28 cellular contexts compared by ENCODE assay signal in the genomic region with DNA sequence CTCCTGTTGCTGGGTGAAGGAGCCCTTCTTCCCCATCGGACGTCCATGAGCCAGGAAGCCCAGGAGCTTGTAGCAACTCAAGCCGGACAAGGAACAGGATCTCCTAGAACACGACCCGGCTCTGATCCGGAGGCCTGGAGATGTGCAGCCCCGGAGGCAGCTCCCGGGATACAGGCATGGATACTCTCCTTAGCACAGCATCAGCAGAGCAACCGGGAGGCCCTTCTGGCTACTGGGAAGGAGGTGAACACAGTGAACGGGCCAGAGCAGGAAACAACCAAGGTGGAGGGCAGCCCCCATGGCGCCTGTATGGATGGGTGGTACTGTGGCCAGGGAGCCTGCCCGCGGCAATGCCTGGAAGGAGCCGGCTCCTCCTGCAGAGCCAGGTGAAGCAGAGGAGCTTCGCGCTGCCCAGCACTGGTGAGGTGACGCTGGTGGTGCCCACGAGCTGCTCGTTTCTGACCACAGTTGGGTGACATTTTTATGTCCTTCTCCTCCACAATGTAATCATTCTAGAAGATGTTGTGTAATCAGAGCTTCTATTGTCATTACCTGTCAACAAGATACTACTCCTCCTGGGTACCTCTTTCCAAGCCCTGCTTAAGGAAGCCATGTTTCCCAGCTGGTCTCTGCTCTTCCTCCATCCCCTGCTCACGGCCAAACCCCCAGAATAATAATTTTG.
DNase-seq lines count a peak whose midpoint lies in the region; ATAC-seq, FAIRE-seq and TF ChIP-seq lines count a peak whose summit lies in the region.
"Had no signal": no experiment of that assay in that cellular context is flagged by ENCODE, and none has a peak within 500 bp of the region (broad histone marks: within the 10 kb centered on the region; RNA-seq: fewer than 3 reads in every experiment).

No MANE protein-coding gene starts in this region.

- no peaks in the 10 kb centered on the region for H4K20me1 ChIP-seq in astrocyte (ENCODE audit: insufficient read depth, low read length)

- no peak overlapping the region for H3K9ac ChIP-seq in astrocyte (ENCODE audit: low read length)
- H3K9ac ChIP-seq: neural progenitor cell had no signal

- no peak overlapping the region for H3K27ac Mint-ChIP-seq in activated CD8-positive, alpha-beta T cell treated with anti-CD3 and anti-CD28 coated beads, Interleukin-2, amount 10 ng/mL, durations not matched to agents 7 days and 5 days
- H3K27ac Mint-ChIP-seq in activated CD8-positive, alpha-beta T cell treated with anti-CD3 and anti-CD28 coated beads for 36 hours: no peak overlapping the region
- no peak overlapping the region for H3K27ac Mint-ChIP-seq in astrocyte (ENCODE audit: unreplicated experiment)
- no peak overlapping the region for H3K27ac Mint-ChIP-seq in stimulated activated memory B cell treated with anti-CD40 and anti-IgM and Interleukin-4, amounts not matched to agents 10 μg/mL and 1 μg/mL and 100 μg/mL, for 72 hours
- H3K27ac Mint-ChIP-seq: activated T-helper 17 cell treated with anti-CD3 and anti-CD28 coated beads, Interleukin-2, amount 50 U/mL, for 72 hours; brain; memory B cell; neural progenitor cell had no signal

- 86 to 91% methylated on average over 20 of the region's 20 CpGs for WGBS in lung, 2 donors
- WGBS in upper lobe of left lung, 2 donors: 84 to 92% methylated on average over 10 to 20 of the region's 20 CpGs

- TF ChIP-seq POLR2A in upper lobe of left lung (IDR thresholded peaks at IDR 0.05): no peak

- no peaks in the 10 kb centered on the region for H3K79me2 ChIP-seq in astrocyte (ENCODE audit: insufficient read depth, low read length)

- H3K27me3 ChIP-seq in astrocyte (ENCODE audit: insufficient read depth, low read length) (no peaks in the 10 kb centered on the region), lung (ENCODE audit: control insufficient read depth, insufficient read depth) (no peaks in the 10 kb centered on the region), upper lobe of left lung (no peaks in the 10 kb centered on the region), WERI-Rb-1 (ENCODE audit: insufficient read depth, low read depth, severe bottlenecking) (peaks cover 84% of the 10 kb centered on the region)
- H3K27me3 ChIP-seq: neural progenitor cell, tibial nerve had no signal

- no peak for FAIRE-seq in astrocyte (lab: Jason Lieb, UNC)
- FAIRE-seq: GM12892 had no signal

- no peaks in the 10 kb centered on the region for H3K36me3 ChIP-seq in astrocyte (ENCODE audit: insufficient read depth, low read length)
- no peaks in the 10 kb centered on the region for H3K36me3 ChIP-seq in lung (ENCODE audit: control insufficient read depth in 2 of 2, insufficient read depth in 2 of 2, low read length in 2 of 2)
- H3K36me3 ChIP-seq in upper lobe of left lung: no peaks in the 10 kb centered on the region
- no peaks in the 10 kb centered on the region for H3K36me3 ChIP-seq in WERI-Rb-1
- H3K36me3 ChIP-seq: gastroesophageal sphincter, neural progenitor cell, tibial nerve had no signal

- H3K4me3 ChIP-seq in astrocyte (ENCODE audit: insufficient read depth, low read depth, low read length): no peak overlapping the region
- no peak overlapping the region for H3K4me3 ChIP-seq in lung
- no peak overlapping the region for H3K4me3 ChIP-seq in upper lobe of left lung
- no peak overlapping the region for H3K4me3 ChIP-seq in WERI-Rb-1 (ENCODE audit: low read depth, low read length)
- H3K4me3 ChIP-seq: gastroesophageal sphincter, neural progenitor cell, tibial nerve had no signal

- H3K27ac ChIP-seq in astrocyte (ENCODE audit: low read depth, low read length) (no peak overlapping the region), lung (ENCODE audit: low read depth in 1 of 2, low read length in 1 of 2) (no peak overlapping the region), upper lobe of left lung (no peak overlapping the region), WERI-Rb-1 (no peak overlapping the region)
- H3K27ac ChIP-seq: C4-2B, gastroesophageal sphincter, neural progenitor cell, tibial nerve had no signal

- POLR2A ChIA-PET in activated CD8-positive, alpha-beta T cell treated with anti-CD3 and anti-CD28 coated beads, Interleukin-2, amount 10 ng/mL, durations not matched to agents 7 days and 5 days (lab: Charles Lee): no interaction called here
- POLR2A ChIA-PET in activated CD8-positive, alpha-beta T cell treated with anti-CD3 and anti-CD28 coated beads for 36 hours (lab: Charles Lee): no interaction called here

- H3K9me3 ChIP-seq in astrocyte (ENCODE audit: insufficient read depth, low read depth, low read length): peaks cover 2% of the 10 kb centered on the region
- no peaks in the 10 kb centered on the region for H3K9me3 ChIP-seq in lung (ENCODE audit: control insufficient read depth in 2 of 2, insufficient read depth in 1 of 2, low read length in 1 of 2)
- no peaks in the 10 kb centered on the region for H3K9me3 ChIP-seq in upper lobe of left lung
- no peaks in the 10 kb centered on the region for H3K9me3 ChIP-seq in WERI-Rb-1 (ENCODE audit: severe bottlenecking)
- H3K9me3 ChIP-seq: gastroesophageal sphincter, tibial nerve had no signal

- H3K4me2 ChIP-seq in astrocyte (ENCODE audit: low read length): peak overlapping the region; percentile 17
- H3K4me2 ChIP-seq: neural progenitor cell had no signal

- H3K36me3 Mint-ChIP-seq in activated CD8-positive, alpha-beta T cell treated with anti-CD3 and anti-CD28 coated beads, Interleukin-2, amount 10 ng/mL, durations not matched to agents 7 days and 5 days (ENCODE audit: low read depth): no peaks in the 10 kb centered on the region
- H3K36me3 Mint-ChIP-seq in activated CD8-positive, alpha-beta T cell treated with anti-CD3 and anti-CD28 coated beads for 36 hours (ENCODE audit: low read depth): no peaks in the 10 kb centered on the region
- no peaks in the 10 kb centered on the region for H3K36me3 Mint-ChIP-seq in astrocyte (ENCODE audit: low read depth, unreplicated experiment)
- H3K36me3 Mint-ChIP-seq in stimulated activated memory B cell treated with anti-CD40 and anti-IgM and Interleukin-4, amounts not matched to agents 10 μg/mL and 1 μg/mL and 100 μg/mL, for 72 hours: no peaks in the 10 kb centered on the region
- H3K36me3 Mint-ChIP-seq: brain, memory B cell, neural progenitor cell had no signal

- TF ChIP-seq EP300 in upper lobe of left lung (IDR thresholded peaks at IDR 0.05): no peak

- no peaks in the 10 kb centered on the region for H3K4me1 Mint-ChIP-seq in activated CD8-positive, alpha-beta T cell treated with anti-CD3 and anti-CD28 coated beads, Interleukin-2, amount 10 ng/mL, durations not matched to agents 7 days and 5 days (ENCODE audit: low read depth)
- H3K4me1 Mint-ChIP-seq in activated CD8-positive, alpha-beta T cell treated with anti-CD3 and anti-CD28 coated beads for 36 hours (ENCODE audit: low read depth): no peaks in the 10 kb centered on the region
- no peaks in the 10 kb centered on the region for H3K4me1 Mint-ChIP-seq in astrocyte (ENCODE audit: low read depth, unreplicated experiment)
- H3K4me1 Mint-ChIP-seq in stimulated activated memory B cell treated with anti-CD40 and anti-IgM and Interleukin-4, amounts not matched to agents 10 μg/mL and 1 μg/mL and 100 μg/mL, for 72 hours: no peaks in the 10 kb centered on the region
- H3K4me1 Mint-ChIP-seq: activated T-helper 17 cell treated with anti-CD3 and anti-CD28 coated beads, Interleukin-2, amount 50 U/mL, for 72 hours; brain; memory B cell had no signal

- CTCF ChIA-PET in activated CD8-positive, alpha-beta T cell treated with anti-CD3 and anti-CD28 coated beads, Interleukin-2, amount 10 ng/mL, durations not matched to agents 7 days and 5 days (lab: Charles Lee): no interaction called here
- CTCF ChIA-PET in activated CD8-positive, alpha-beta T cell treated with anti-CD3 and anti-CD28 coated beads for 36 hours (lab: Charles Lee): no interaction called here

- H3K9me3 Mint-ChIP-seq in activated CD8-positive, alpha-beta T cell treated with anti-CD3 and anti-CD28 coated beads, Interleukin-2, amount 10 ng/mL, durations not matched to agents 7 days and 5 days (ENCODE audit: insufficient read depth): no peaks in the 10 kb centered on the region
- H3K9me3 Mint-ChIP-seq in activated CD8-positive, alpha-beta T cell treated with anti-CD3 and anti-CD28 coated beads for 36 hours: no peaks in the 10 kb centered on the region
- H3K9me3 Mint-ChIP-seq in astrocyte (ENCODE audit: unreplicated experiment): peaks cover 4% of the 10 kb centered on the region
- H3K9me3 Mint-ChIP-seq in stimulated activated memory B cell treated with anti-CD40 and anti-IgM and Interleukin-4, amounts not matched to agents 10 μg/mL and 1 μg/mL and 100 μg/mL, for 72 hours: no peaks in the 10 kb centered on the region
- H3K9me3 Mint-ChIP-seq: activated T-helper 17 cell treated with anti-CD3 and anti-CD28 coated beads, Interleukin-2, amount 50 U/mL, for 72 hours; memory B cell; neural progenitor cell had no signal

- no peaks in the 10 kb centered on the region for H3K27me3 Mint-ChIP-seq in activated CD8-positive, alpha-beta T cell treated with anti-CD3 and anti-CD28 coated beads, Interleukin-2, amount 10 ng/mL, durations not matched to agents 7 days and 5 days (ENCODE audit: low read depth)
- no peaks in the 10 kb centered on the region for H3K27me3 Mint-ChIP-seq in activated CD8-positive, alpha-beta T cell treated with anti-CD3 and anti-CD28 coated beads for 36 hours
- H3K27me3 Mint-ChIP-seq in astrocyte (ENCODE audit: low read depth, unreplicated experiment): peaks cover 23% of the 10 kb centered on the region
- H3K27me3 Mint-ChIP-seq in stimulated activated memory B cell treated with anti-CD40 and anti-IgM and Interleukin-4, amounts not matched to agents 10 μg/mL and 1 μg/mL and 100 μg/mL, for 72 hours: peaks cover 17% of the 10 kb centered on the region

- peak; percentile 10 for DNase-seq in activated CD8-positive, alpha-beta T cell treated with anti-CD3 and anti-CD28 coated beads, Interleukin-2, amount 10 ng/mL, durations not matched to agents 7 days and 5 days
- no peak for DNase-seq in activated CD8-positive, alpha-beta T cell treated with anti-CD3 and anti-CD28 coated beads for 36 hours
- DNase-seq in astrocyte (ENCODE audit: low read depth): no peak
- peak; percentile 27 for DNase-seq in lung (ENCODE audit: low spot score)
- peak; percentile 15 to 46 for DNase-seq in upper lobe of left lung
- no peak for DNase-seq in WERI-Rb-1
- DNase-seq in RKO (ENCODE audit: low spot score): no peak
- DNase-seq: 8988T; activated CD4-positive, alpha-beta T cell treated with anti-CD3 and anti-CD28 coated beads for 4 hours; activated naive CD4-positive, alpha-beta T cell treated with anti-CD3 and anti-CD28 coated beads, Interleukin-2, amount 50 U/mL, for 16 hours; COR-L47; H7; hippocampal formation; left cardiac atrium; MV-4-11; NCI-H1436 treated with DMSO at 0.1 percent for 48 hours; NCI-H345; stimulated activated CD4-positive, alpha-beta T cell treated with anti-CD3 and anti-CD28 coated beads, Interleukin-15, amount 100 ng/mL, for 24 hours; stimulated activated CD4-positive, alpha-beta T cell treated with anti-CD3 and anti-CD28 coated beads, Interleukin-4, amount 100 ng/mL, for 4 hours had no signal

- no peak overlapping the region for H2AFZ ChIP-seq in astrocyte (ENCODE audit: low read depth, low read length)
- H2AFZ ChIP-seq: neural progenitor cell had no signal

- intact Hi-C loops in activated CD8-positive, alpha-beta T cell treated with anti-CD3 and anti-CD28 coated beads for 36 hours (cut with micrococcal nuclease): no loop called here

- H3K4me1 ChIP-seq in astrocyte (ENCODE audit: insufficient read depth, low read length) (peaks cover 22% of the 10 kb centered on the region), lung (ENCODE audit: control insufficient read depth in 2 of 2, insufficient read depth in 2 of 2, low read length in 2 of 2) (no peaks in the 10 kb centered on the region), upper lobe of left lung (no peaks in the 10 kb centered on the region)
- H3K4me1 ChIP-seq: neural progenitor cell had no signal

- no peak for TF ChIP-seq CTCF in activated CD8-positive, alpha-beta T cell treated with anti-CD3 and anti-CD28 coated beads for 36 hours (IDR thresholded peaks at IDR 0.05)
- TF ChIP-seq CTCF in astrocyte (IDR thresholded peaks at IDR 0.05; ENCODE audit: insufficient read depth, low read depth, low read length) (no peak), lung (IDR thresholded peaks at IDR 0.05; ENCODE audit: control extremely low read depth, extremely low read depth) (no peak), upper lobe of left lung (IDR thresholded peaks at IDR 0.05) (no peak), WERI-Rb-1 (IDR thresholded peaks at IDR 0.05; ENCODE audit: low read depth, low read length) (no peak)

- ATAC-seq in activated CD8-positive, alpha-beta T cell treated with anti-CD3 and anti-CD28 coated beads, Interleukin-2, amount 10 ng/mL, durations not matched to agents 7 days and 5 days: no peak
- no peak for ATAC-seq in activated CD8-positive, alpha-beta T cell treated with anti-CD3 and anti-CD28 coated beads for 36 hours
- ATAC-seq in lung (ENCODE audit: insufficient read depth, low FRiP score): no peak
- ATAC-seq in upper lobe of left lung (ENCODE audit: low FRiP score in 2 of 2): no peak
- no peak for ATAC-seq in stimulated activated memory B cell treated with anti-CD40 and anti-IgM and Interleukin-4, amounts not matched to agents 10 μg/mL and 1 μg/mL and 100 μg/mL, for 72 hours
- ATAC-seq: activated T-helper 17 cell treated with anti-CD3 and anti-CD28 coated beads, Interleukin-2, amount 50 U/mL, for 72 hours; gastroesophageal sphincter; left cardiac atrium had no signal

- no peak overlapping the region for H3K4me3 Mint-ChIP-seq in activated CD8-positive, alpha-beta T cell treated with anti-CD3 and anti-CD28 coated beads, Interleukin-2, amount 10 ng/mL, durations not matched to agents 7 days and 5 days
- no peak overlapping the region for H3K4me3 Mint-ChIP-seq in activated CD8-positive, alpha-beta T cell treated with anti-CD3 and anti-CD28 coated beads for 36 hours
- no peak overlapping the region for H3K4me3 Mint-ChIP-seq in astrocyte (ENCODE audit: unreplicated experiment)
- no peak overlapping the region for H3K4me3 Mint-ChIP-seq in stimulated activated memory B cell treated with anti-CD40 and anti-IgM and Interleukin-4, amounts not matched to agents 10 μg/mL and 1 μg/mL and 100 μg/mL, for 72 hours
- H3K4me3 Mint-ChIP-seq: activated T-helper 17 cell treated with anti-CD3 and anti-CD28 coated beads, Interleukin-2, amount 50 U/mL, for 72 hours; brain; memory B cell; neural progenitor cell had no signal

Comparison
In these comparisons a context has a peak if more than half of its experiments do, and no peak if none do; other contexts are left out.
1. DNase-seq: peak in activated CD8-positive, alpha-beta T cell treated with anti-CD3 and anti-CD28 coated beads, Interleukin-2, amount 10 ng/mL, durations not matched to agents 7 days and 5 days (single experiment), lung (single experiment) and upper lobe of left lung (2 of 2); none in activated CD8-positive, alpha-beta T cell treated with anti-CD3 and anti-CD28 coated beads for 36 hours (single experiment), astrocyte (single experiment), WERI-Rb-1 (single experiment) and RKO (single experiment).